ENCODE assay signal across 8 cellular contexts in the genomic region with DNA sequence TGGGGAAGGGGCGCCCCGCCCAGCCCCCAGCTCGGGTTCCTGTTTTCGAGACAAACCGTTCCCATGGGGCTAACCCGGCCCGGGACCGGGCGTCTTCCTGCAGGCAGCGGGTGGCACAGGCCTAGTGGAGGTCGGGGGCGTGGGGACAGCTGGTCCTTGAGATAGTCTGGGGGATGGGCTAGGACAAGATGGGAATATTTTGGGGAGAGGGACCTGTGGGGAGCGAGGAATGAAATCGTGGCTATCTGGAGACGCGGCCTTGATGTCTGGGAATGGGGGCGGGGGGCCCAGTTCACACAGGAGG. TPM values are rescaled to one million over a fixed set of nuclear protein-coding genes. Genes with fewer than 3 reads are reported as not detected.
DNase-seq lines count a peak whose midpoint lies in the region; ATAC-seq and TF ChIP-seq lines count a peak whose summit lies in the region.

No MANE protein-coding gene starts in this region.

- H3K4me1 Mint-ChIP-seq in MCF 10A (ENCODE audit: insufficient read depth, unreplicated experiment), result peaks cover 8% of the 10 kb centered on the region
- peaks cover 25% of the 10 kb centered on the region for H3K4me1 Mint-ChIP-seq in activated CD4-positive, alpha-beta T cell treated with anti-CD3 and anti-CD28 coated beads for 36 hours

- ATAC-seq in activated CD4-positive, alpha-beta T cell treated with anti-CD3 and anti-CD28 coated beads for 36 hours, result peak; percentile 8
- ATAC-seq in GM18868 (IDR thresholded peaks at IDR 0.05; ENCODE audit: unreplicated experiment) (no peak), HG03469 (IDR thresholded peaks at IDR 0.05; ENCODE audit: unreplicated experiment) (no peak)

- H3K27me3 Mint-ChIP-seq in MCF 10A (ENCODE audit: insufficient read depth, unreplicated experiment), result peaks cover 36% of the 10 kb centered on the region
- H3K27me3 Mint-ChIP-seq in activated CD4-positive, alpha-beta T cell treated with anti-CD3 and anti-CD28 coated beads for 36 hours, result peaks cover 5% of the 10 kb centered on the region

- WGBS in thymus, result under 1% methylated on average over 17 of the region's 17 CpGs

- H3K4me3 Mint-ChIP-seq in MCF 10A (ENCODE audit: unreplicated experiment), result no peak overlapping the region
- peak overlapping the region; percentile 77 for H3K4me3 Mint-ChIP-seq in activated CD4-positive, alpha-beta T cell treated with anti-CD3 and anti-CD28 coated beads for 36 hours

- TF ChIP-seq CTCF in breast epithelium (IDR thresholded peaks at IDR 0.05), result no peak
- no peak for TF ChIP-seq CTCF in MCF 10A (IDR thresholded peaks at IDR 0.05; ENCODE audit: unreplicated experiment)

- H3K9me3 ChIP-seq in breast epithelium (no peaks in the 10 kb centered on the region), thymus (ENCODE audit: control insufficient read depth) (no peaks in the 10 kb centered on the region)

- H3K36me3 ChIP-seq in breast epithelium (no peaks in the 10 kb centered on the region), thymus (ENCODE audit: control insufficient read depth, insufficient read depth) (peaks cover 3% of the 10 kb centered on the region)

- intact Hi-C loops in breast epithelium (cut with DNase I; ENCODE audit: low total_unique reads) (no loop called here), MCF 10A (cut with micrococcal nuclease) (no loop called here)
- intact Hi-C loops in activated CD4-positive, alpha-beta T cell treated with anti-CD3 and anti-CD28 coated beads for 36 hours (cut with DNase I, micrococcal nuclease), result loop anchor here (2.0 kb wide), 2 partner anchors 18 to 66 kb away; a partner anchor contains a TSS

- H3K4me1 ChIP-seq in breast epithelium (peaks cover 15 to 17% of the 10 kb centered on the region in 2 donors), thymus (ENCODE audit: control insufficient read depth, insufficient read depth, low read length) (peaks cover 18% of the 10 kb centered on the region)

- peaks cover 0 to 22% of the 10 kb centered on the region in 2 donors for H3K27me3 ChIP-seq in breast epithelium
- H3K27me3 ChIP-seq in thymus (ENCODE audit: control insufficient read depth, insufficient read depth), result no peaks in the 10 kb centered on the region

- DNase-seq in breast epithelium (ENCODE audit: low spot score in 2 of 2) (peak in 1 of 2 donors; percentile 61), MCF 10A (ENCODE audit: unreplicated experiment) (no peak), ecto neural progenitor cell (ENCODE audit: low spot score) (peak; percentile 72), myocyte (ENCODE audit: low read depth) (peak; percentile 24)
- DNase-seq in activated CD4-positive, alpha-beta T cell treated with anti-CD3 and anti-CD28 coated beads for 36 hours, result peak; percentile 73

- H3K9me3 Mint-ChIP-seq in MCF 10A (ENCODE audit: unreplicated experiment), result no peaks in the 10 kb centered on the region
- no peaks in the 10 kb centered on the region for H3K9me3 Mint-ChIP-seq in activated CD4-positive, alpha-beta T cell treated with anti-CD3 and anti-CD28 coated beads for 36 hours (ENCODE audit: low read depth)

- H3K27ac Mint-ChIP-seq in MCF 10A (ENCODE audit: low read depth, unreplicated experiment), result no peak overlapping the region
- H3K27ac Mint-ChIP-seq in activated CD4-positive, alpha-beta T cell treated with anti-CD3 and anti-CD28 coated beads for 36 hours, result peak overlapping the region; percentile 65

- H3K4me3 ChIP-seq in breast epithelium, result peak overlapping the region; percentile 52 to 73 (median 58)
- peak overlapping the region; percentile 84 for H3K4me3 ChIP-seq in thymus (ENCODE audit: low read length)

- no TSS peak for BruUV-seq in MCF 10A (replicated peaks; lab: Mats Ljungman, UMichigan)

- H3K36me3 Mint-ChIP-seq in MCF 10A (ENCODE audit: insufficient read depth, unreplicated experiment), result no peaks in the 10 kb centered on the region
- H3K36me3 Mint-ChIP-seq in activated CD4-positive, alpha-beta T cell treated with anti-CD3 and anti-CD28 coated beads for 36 hours (ENCODE audit: low read depth), result no peaks in the 10 kb centered on the region

- TF ChIP-seq POLR2A in breast epithelium (IDR thresholded peaks at IDR 0.05), result no peak

- peak overlapping the region; percentile 75 to 92 for H3K27ac ChIP-seq in breast epithelium
- H3K27ac ChIP-seq in thymus (ENCODE audit: low read depth), result peak overlapping the region; percentile 98

- POLR2A ChIA-PET in MCF 10A (lab: Yijun Ruan, JAX), result no interaction called here
- POLR2A ChIA-PET in activated CD4-positive, alpha-beta T cell treated with anti-CD3 and anti-CD28 coated beads for 36 hours (lab: Charles Lee), result interaction anchor here (1.2 kb wide), 1 partner anchor 18 kb away, joined by 3 read pairs; no protein-coding TSS in a partner anchor

- CTCF ChIA-PET in MCF 10A (lab: Yijun Ruan, JAX), result interaction anchor here (0.5 kb wide), 1 partner anchor 99 kb away, joined by 3 read pairs; no protein-coding TSS in a partner anchor
- CTCF ChIA-PET in activated CD4-positive, alpha-beta T cell treated with anti-CD3 and anti-CD28 coated beads for 36 hours (lab: Charles Lee), result interaction anchor here (0.6 to 2.6 kb wide), 7 partner anchors 16 to 270 kb away, joined by 3 to 12 read pairs (median 6); no protein-coding TSS in a partner anchor

RNA-seq across cellular contexts. Expression of a gene that starts 1.2 kb away (rescaled TPM):
- 10 to 100 TPM in 2 of 3 donors, 1 to 10 TPM in 1; 10.0 to 12.5 (median 11.5) TPM for total RNA-seq in breast epithelium
- total RNA-seq in MCF 10A (2022), result not detected in 2 replicates
- total RNA-seq in activated CD4-positive, alpha-beta T cell treated with anti-CD3 and anti-CD28 coated beads for 36 hours, result 1 to 10 TPM; 5.6 to 5.9 TPM
- total RNA-seq in myocyte, result 0.62 and 2.3 TPM in 2 replicates
- 5.1 TPM for polyA plus RNA-seq in myocyte (2012)
- polyA plus RNA-seq in thymus, result 227 TPM

RNA-seq across cellular contexts. Expression of a gene that starts 14.6 kb away (rescaled TPM):
- total RNA-seq in breast epithelium, result 1 to 10 TPM; 1.3 to 4.5 (median 3.4) TPM
- 0.09 and 0.10 TPM in 2 replicates for total RNA-seq in MCF 10A (2022)
- total RNA-seq in activated CD4-positive, alpha-beta T cell treated with anti-CD3 and anti-CD28 coated beads for 36 hours, result 1 to 10 TPM in 1 of 2 experiments, under 1 TPM in 1; 0.87 to 1.5 TPM
- total RNA-seq in myocyte, result 23.5 and 24.9 TPM in 2 replicates
- 1.7 TPM for polyA plus RNA-seq in myocyte (2012)
- 3.5 TPM for polyA plus RNA-seq in thymus

RNA-seq across cellular contexts. Expression of a gene that starts 22.2 kb away (rescaled TPM):
- total RNA-seq in breast epithelium, result 1 to 10 TPM; 1.8 to 4.3 (median 3.5) TPM
- not detected in 2 replicates for total RNA-seq in MCF 10A (2022)
- under 1 TPM; 0.18 to 0.39 TPM for total RNA-seq in activated CD4-positive, alpha-beta T cell treated with anti-CD3 and anti-CD28 coated beads for 36 hours
- 16.3 and 40.8 TPM in 2 replicates for total RNA-seq in myocyte
- 17.0 TPM for polyA plus RNA-seq in myocyte (2012)
- 1.6 TPM for polyA plus RNA-seq in thymus

RNA-seq across cellular contexts. Expression of a gene that starts 33.2 kb away (rescaled TPM):
- 100 to 1,000 TPM; 264 to 293 (median 277) TPM for total RNA-seq in breast epithelium
- 446 and 503 TPM in 2 replicates for total RNA-seq in MCF 10A (2022)
- 100 to 1,000 TPM; 318 to 362 TPM for total RNA-seq in activated CD4-positive, alpha-beta T cell treated with anti-CD3 and anti-CD28 coated beads for 36 hours
- 97.3 and 141 TPM in 2 replicates for total RNA-seq in myocyte
- 157 TPM for polyA plus RNA-seq in myocyte (2012)
- polyA plus RNA-seq in thymus, result 134 TPM

RNA-seq across cellular contexts. Expression of a gene that starts 57.8 kb away (rescaled TPM):
- total RNA-seq in breast epithelium (10 to 100 TPM in 2 of 3 donors, 1 to 10 TPM in 1; 7.7 to 16.1 (median 14.0) TPM), MCF 10A (2022) (4.9 and 6.8 TPM in 2 replicates), myocyte (7.1 and 10.8 TPM in 2 replicates)
- 10 to 100 TPM; 54.0 to 57.3 TPM for total RNA-seq in activated CD4-positive, alpha-beta T cell treated with anti-CD3 and anti-CD28 coated beads for 36 hours
- 6.3 TPM for polyA plus RNA-seq in myocyte (2012)
- polyA plus RNA-seq in thymus, result 37.6 TPM

Comparison
In these comparisons a context has a peak if more than half of its experiments do, and no peak if none do; other contexts are left out.
1. intact Hi-C loops: an anchor here in activated CD4-positive, alpha-beta T cell treated with anti-CD3 and anti-CD28 coated beads for 36 hours (2.0 kb wide); none called in breast epithelium and MCF 10A.